ENCODE assay signal across 1 cellular context in the genomic region with DNA sequence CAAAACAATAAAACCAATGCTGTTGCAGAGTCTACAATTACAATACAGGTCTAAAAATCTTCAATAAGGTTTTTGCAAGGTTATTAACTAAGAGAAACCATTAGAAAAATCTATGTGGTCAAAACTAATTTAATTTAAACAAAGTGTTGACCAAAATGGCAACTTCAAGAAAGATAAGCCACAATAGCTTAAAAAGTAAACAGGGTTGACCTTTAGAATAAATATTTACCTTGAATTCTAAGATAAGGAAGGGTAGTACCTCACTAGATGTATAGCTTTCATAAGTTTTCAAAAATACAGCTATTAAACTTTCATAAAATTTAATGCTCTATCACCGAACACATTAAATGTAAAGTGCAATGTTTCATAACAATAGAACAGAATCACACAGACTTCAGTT.
TF ChIP-seq lines count a peak whose summit lies in the region.

No MANE protein-coding gene starts in this region.

TF ChIP-seq in HepG2, 621 proteins besides CTCF, POLR2A, EP300 and RAD21:
- TF ChIP-seq FOXA3 (CRISPR knock-in tag; IDR thresholded peaks at IDR 0.05) (peak; percentile 54; the same call in 1 of the 2 replicates), SOX13 (IDR thresholded peaks at IDR 0.05) (no peak), SOX13 (CRISPR knock-in tag; conservative IDR thresholded peaks at IDR 0.05 in 1 of 2, IDR thresholded peaks at IDR 0.05 in 1 of 2) (0 out of 4 replicates have a peak, but pooled peaks of 1 of the 2 experiments have one; percentile 22), ZNF468 (CRISPR knock-in tag; IDR thresholded peaks at IDR 0.05) (no peak), ZNF572 (CRISPR knock-in tag; IDR thresholded peaks at IDR 0.05) (no peak), RARA (CRISPR knock-in tag; IDR thresholded peaks at IDR 0.05) (peak; percentile 57; the same call in 1 of the 2 replicates), IRX3 (CRISPR knock-in tag; IDR thresholded peaks at IDR 0.05; ENCODE audit: borderline replicate concordance, low read depth) (no peak), FOXP1 (IDR thresholded peaks at IDR 0.05) (no peak), FOXP1 (CRISPR knock-in tag; IDR thresholded peaks at IDR 0.05) (0 out of 2 replicates have a peak, but pooled peaks have one; percentile 8), TEAD2 (CRISPR knock-in tag; IDR thresholded peaks at IDR 0.05) (no peak), FOXA1 (IDR thresholded peaks at IDR 0.05) (no peak), FOXA1 (CRISPR knock-in tag; IDR thresholded peaks at IDR 0.05) (peak; percentile 53), RORA (CRISPR knock-in tag; IDR thresholded peaks at IDR 0.05) (no peak), ZNF670 (CRISPR knock-in tag; IDR thresholded peaks at IDR 0.05; ENCODE audit: borderline replicate concordance) (no peak), BCL6 (CRISPR knock-in tag; IDR thresholded peaks at IDR 0.05) (0 out of 2 replicates have a peak, but pooled peaks have one; percentile 13), ZNF841 (CRISPR knock-in tag; IDR thresholded peaks at IDR 0.05; ENCODE audit: borderline replicate concordance) (no peak), NR2F6 (IDR thresholded peaks at IDR 0.05) (peak; percentile 57; the same call in 1 of the 2 replicates), NR2F6 (CRISPR knock-in tag; IDR thresholded peaks at IDR 0.05) (0 out of 2 replicates have a peak, but pooled peaks have one; percentile 35), ZNF264 (CRISPR knock-in tag; IDR thresholded peaks at IDR 0.05) (no peak), CC2D1A (CRISPR knock-in tag; IDR thresholded peaks at IDR 0.05) (no peak), ZNF329 (CRISPR knock-in tag; IDR thresholded peaks at IDR 0.05; ENCODE audit: low read depth) (no peak)
- TF ChIP-seq, protein P1, sequence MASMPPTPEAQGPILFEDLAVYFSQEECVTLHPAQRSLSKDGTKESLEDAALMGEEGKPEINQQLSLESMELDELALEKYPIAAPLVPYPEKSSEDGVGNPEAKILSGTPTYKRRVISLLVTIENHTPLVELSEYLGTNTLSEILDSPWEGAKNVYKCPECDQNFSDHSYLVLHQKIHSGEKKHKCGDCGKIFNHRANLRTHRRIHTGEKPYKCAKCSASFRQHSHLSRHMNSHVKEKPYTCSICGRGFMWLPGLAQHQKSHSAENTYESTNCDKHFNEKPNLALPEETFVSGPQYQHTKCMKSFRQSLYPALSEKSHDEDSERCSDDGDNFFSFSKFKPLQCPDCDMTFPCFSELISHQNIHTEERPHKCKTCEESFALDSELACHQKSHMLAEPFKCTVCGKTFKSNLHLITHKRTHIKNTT (CRISPR knock-in tag; IDR thresholded peaks at IDR 0.05) = no peak
- TF ChIP-seq, protein P2, sequence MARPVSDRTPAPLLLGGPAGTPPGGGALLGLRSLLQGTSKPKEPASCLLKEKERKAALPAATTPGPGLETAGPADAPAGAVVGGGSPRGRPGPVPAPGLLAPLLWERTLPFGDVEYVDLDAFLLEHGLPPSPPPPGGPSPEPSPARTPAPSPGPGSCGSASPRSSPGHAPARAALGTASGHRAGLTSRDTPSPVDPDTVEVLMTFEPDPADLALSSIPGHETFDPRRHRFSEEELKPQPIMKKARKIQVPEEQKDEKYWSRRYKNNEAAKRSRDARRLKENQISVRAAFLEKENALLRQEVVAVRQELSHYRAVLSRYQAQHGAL (CRISPR knock-in tag; IDR thresholded peaks at IDR 0.05; ENCODE audit: not compliant biosample characterization) = no peak
- TF ChIP-seq, protein P3, sequence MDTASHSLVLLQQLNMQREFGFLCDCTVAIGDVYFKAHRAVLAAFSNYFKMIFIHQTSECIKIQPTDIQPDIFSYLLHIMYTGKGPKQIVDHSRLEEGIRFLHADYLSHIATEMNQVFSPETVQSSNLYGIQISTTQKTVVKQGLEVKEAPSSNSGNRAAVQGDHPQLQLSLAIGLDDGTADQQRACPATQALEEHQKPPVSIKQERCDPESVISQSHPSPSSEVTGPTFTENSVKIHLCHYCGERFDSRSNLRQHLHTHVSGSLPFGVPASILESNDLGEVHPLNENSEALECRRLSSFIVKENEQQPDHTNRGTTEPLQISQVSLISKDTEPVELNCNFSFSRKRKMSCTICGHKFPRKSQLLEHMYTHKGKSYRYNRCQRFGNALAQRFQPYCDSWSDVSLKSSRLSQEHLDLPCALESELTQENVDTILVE (CRISPR knock-in tag; IDR thresholded peaks at IDR 0.05) = no peak
- TF ChIP-seq, protein P4, sequence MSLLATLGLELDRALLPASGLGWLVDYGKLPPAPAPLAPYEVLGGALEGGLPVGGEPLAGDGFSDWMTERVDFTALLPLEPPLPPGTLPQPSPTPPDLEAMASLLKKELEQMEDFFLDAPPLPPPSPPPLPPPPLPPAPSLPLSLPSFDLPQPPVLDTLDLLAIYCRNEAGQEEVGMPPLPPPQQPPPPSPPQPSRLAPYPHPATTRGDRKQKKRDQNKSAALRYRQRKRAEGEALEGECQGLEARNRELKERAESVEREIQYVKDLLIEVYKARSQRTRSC (CRISPR knock-in tag; IDR thresholded peaks at IDR 0.05; ENCODE audit: low read depth) = no peak
TF ChIP-seq in HepG2: peak in this region for 7.
